Comparison of ENCODE assay signal across 10 cellular contexts in genomic region chr2:39593439-39594393, GRCh38.
DNase-seq lines count a peak whose midpoint lies in the region; ATAC-seq and TF ChIP-seq lines count a peak whose summit lies in the region.
"Had no signal": no experiment of that assay in that cellular context is flagged by ENCODE, and none has a peak within 500 bp of the region (broad histone marks: within the 10 kb centered on the region; RNA-seq: fewer than 3 reads in every experiment).

No MANE protein-coding gene starts in this region.

- DNase-seq in NCI-H1417 (lab: John Stamatoyannopoulos, UW) (peak; percentile 9 to 43 (median 17)), NCI-H1417 treated with DMSO at 0.1 percent for 48 hours (lab: John Stamatoyannopoulos, UW) (no peak), KBM-7 (peak; percentile 64), SKM-1 treated with dmso at 0.1 percent for 144 hours (lab: John Stamatoyannopoulos, UW; ENCODE audit: unreplicated experiment) (peak; percentile 66), foreskin keratinocyte (peak in 1 of 2 donors; percentile 55), prostate gland (ENCODE audit: low spot score) (peak; percentile 39), NCI-H1694 treated with DMSO at 0.1 percent for 48 hours (lab: John Stamatoyannopoulos, UW) (no peak), NCI-H187 treated with DMSO at 0.1 percent for 48 hours (lab: John Stamatoyannopoulos, UW) (no peak)
- DNase-seq: activated T-cell treated with anti-CD3 and anti-CD28 coated beads, Interleukin-2, amount 50 U/mL, for 4 hours had no signal

- no peaks in the 10 kb centered on the region for H3K9me3 ChIP-seq in prostate gland
- H3K9me3 ChIP-seq: BLaER1 had no signal

- intact Hi-C loops in prostate gland (cut with DNase I), result loop anchor here (5.0 to 10.0 kb wide), 2 partner anchors 104 to 141 kb away; no protein-coding TSS in a partner anchor

- no peaks in the 10 kb centered on the region for H3K36me3 ChIP-seq in prostate gland
- H3K36me3 ChIP-seq: BLaER1 had no signal

- H3K27me3 ChIP-seq in foreskin keratinocyte (no peaks in the 10 kb centered on the region), prostate gland (replicated peaks; ENCODE audit: insufficient read depth) (no peaks in the 10 kb centered on the region)
- H3K27me3 ChIP-seq: BLaER1 had no signal

- H3K27ac ChIP-seq in foreskin keratinocyte (no peak overlapping the region), prostate gland (no peak overlapping the region)
- H3K27ac ChIP-seq: BLaER1 had no signal

- H3K4me1 ChIP-seq in foreskin keratinocyte (no peaks in the 10 kb centered on the region), prostate gland (replicated peaks) (no peaks in the 10 kb centered on the region)
- H3K4me1 ChIP-seq: BLaER1 had no signal

- peak; percentile 63 for ATAC-seq in foreskin keratinocyte

- no peak overlapping the region for H3K4me3 ChIP-seq in prostate gland
- H3K4me3 ChIP-seq: BLaER1 had no signal

- TF ChIP-seq CTCF in foreskin keratinocyte (conservative IDR thresholded peaks at IDR 0.05) (peak; percentile 69), prostate gland (IDR thresholded peaks at IDR 0.05) (peak in 3 of 4 experiments; percentile 60 to 68 (median 64))

- in situ Hi-C loops in KBM-7 (cut with MboI; ENCODE audit: low pct_unique_long_range_greater_than_20kb, low sequenced_read_pairs), result no loop called here

- 41% methylated on average over 9 of the region's 9 CpGs for WGBS in prostate gland

- no peak for TF ChIP-seq POLR2A in prostate gland (IDR thresholded peaks at IDR 0.05)

Comparison
In these comparisons a context has a peak if more than half of its experiments do, and no peak if none do; other contexts are left out.
1. DNase-seq: peak in NCI-H1417 (3 of 3), KBM-7 (single experiment), SKM-1 treated with dmso at 0.1 percent for 144 hours (single experiment) and prostate gland (single experiment); none in NCI-H1417 treated with DMSO at 0.1 percent for 48 hours (single experiment), NCI-H1694 treated with DMSO at 0.1 percent for 48 hours (single experiment) and NCI-H187 treated with DMSO at 0.1 percent for 48 hours (single experiment).